7 cellular contexts compared by ENCODE assay signal in genomic region chr6:148166339-148166949, GRCh38.
DNase-seq lines count a peak whose midpoint lies in the region; ATAC-seq, FAIRE-seq and TF ChIP-seq lines count a peak whose summit lies in the region.

No MANE protein-coding gene starts in this region.

- H3K4me1 Mint-ChIP-seq in endodermal cell (no peaks in the 10 kb centered on the region), neural crest cell (no peaks in the 10 kb centered on the region)

- POLR2A ChIA-PET in PC-3 (lab: Charles Lee; ENCODE audit: unreplicated experiment): no interaction called here

- H3K36me3 Mint-ChIP-seq in endodermal cell (ENCODE audit: low read depth) (no peaks in the 10 kb centered on the region), neural crest cell (ENCODE audit: low read depth) (no peaks in the 10 kb centered on the region)

- 44 to 48% methylated on average over 5 of the region's 6 CpGs for WGBS in endodermal cell (ENCODE audit: insufficient coverage in 1 of 2, insufficient read length in 1 of 2), 2 experiments

- H3K9me3 ChIP-seq in PC-3 (ENCODE audit: low read length) (no peaks in the 10 kb centered on the region), endodermal cell (ENCODE audit: control insufficient read depth, low read length) (no peaks in the 10 kb centered on the region)

- intact Hi-C loops in PC-3 (cut with micrococcal nuclease): loop anchor here (1.0 kb wide), 1 partner anchor 775 kb away; no protein-coding TSS in a partner anchor

- BruUV-seq in PC-3 (replicated peaks; lab: Mats Ljungman, UMichigan): no TSS peak

- H3K9me3 Mint-ChIP-seq in endodermal cell: no peaks in the 10 kb centered on the region
- H3K9me3 Mint-ChIP-seq in neural crest cell: peaks cover 2% of the 10 kb centered on the region

- peak; percentile 56 for FAIRE-seq in G401.6 (lab: Jason Lieb, UNC)

- H3K9ac ChIP-seq in PC-3 (ENCODE audit: low read length) (no peak overlapping the region), endodermal cell (ENCODE audit: extremely low read depth, low read length, poor library complexity, severe bottlenecking) (no peak overlapping the region)

- CTCF ChIA-PET in PC-3 (lab: Charles Lee): interaction anchor here (0.6 to 1.2 kb wide), 2 partner anchors 658 to 784 kb away, joined by 3 to 7 read pairs; partner anchors contain the start of gene SAMD5

- H3F3A ChIP-seq in PC-3 (ENCODE audit: low read length, unreplicated experiment): no peaks in the 10 kb centered on the region

- no peaks in the 10 kb centered on the region for H4K20me1 ChIP-seq in PC-3 (ENCODE audit: low read length)

- DNase-seq in PC-3 (peak; percentile 70), endodermal cell (no peak), neural crest cell (ENCODE audit: low read depth, low spot score) (no peak)

- no peaks in the 10 kb centered on the region for H3K4me1 ChIP-seq in PC-3 (ENCODE audit: insufficient read depth, low read length)
- peaks cover 9% of the 10 kb centered on the region for H3K4me1 ChIP-seq in endodermal cell (ENCODE audit: control insufficient read depth, insufficient read depth, low read length)

- peak; percentile 73 for TF ChIP-seq CTCF in PC-3 (conservative IDR thresholded peaks at IDR 0.05; ENCODE audit: low read depth, low read length)
- peak; percentile 85 for TF ChIP-seq CTCF in endodermal cell (conservative IDR thresholded peaks at IDR 0.05)
- peak; percentile 83 for TF ChIP-seq CTCF in neural crest cell (conservative IDR thresholded peaks at IDR 0.05)

- H3K4me3 Mint-ChIP-seq in endodermal cell (no peak overlapping the region), neural crest cell (no peak overlapping the region)

- no peaks in the 10 kb centered on the region for H3K27me3 ChIP-seq in PC-3 (ENCODE audit: low read length)
- H3K27me3 ChIP-seq in endodermal cell (ENCODE audit: control insufficient read depth, insufficient read depth, low read length, poor library complexity, severe bottlenecking): no peaks in the 10 kb centered on the region

- no peaks in the 10 kb centered on the region for H3K36me3 ChIP-seq in PC-3 (ENCODE audit: low read depth, low read length)
- H3K36me3 ChIP-seq in endodermal cell (ENCODE audit: control insufficient read depth, insufficient read depth, low read length): no peaks in the 10 kb centered on the region

- no peak overlapping the region for H2AFZ ChIP-seq in PC-3 (ENCODE audit: low read length)

- H3K27me3 Mint-ChIP-seq in endodermal cell (ENCODE audit: insufficient read depth) (no peaks in the 10 kb centered on the region), neural crest cell (ENCODE audit: low read depth) (no peaks in the 10 kb centered on the region)

- no peaks in the 10 kb centered on the region for H3K9me2 ChIP-seq in PC-3 (replicated peaks; ENCODE audit: low read length)

- H3K27ac ChIP-seq in PC-3 (ENCODE audit: low read length) (no peak overlapping the region), endodermal cell (ENCODE audit: low read depth, low read length) (no peak overlapping the region)

- H3K4me3 ChIP-seq in PC-3 (ENCODE audit: low read length): no peak overlapping the region
- no peak overlapping the region for H3K4me3 ChIP-seq in endodermal cell (ENCODE audit: low read length)

- no peaks in the 10 kb centered on the region for H3K79me2 ChIP-seq in PC-3 (ENCODE audit: low read length)

- no peak overlapping the region for H3K4me2 ChIP-seq in PC-3 (ENCODE audit: low read length)

- no peak overlapping the region for H3K27ac Mint-ChIP-seq in endodermal cell
- no peak overlapping the region for H3K27ac Mint-ChIP-seq in neural crest cell (ENCODE audit: unreplicated experiment)

- ATAC-seq in HG03354 (IDR thresholded peaks at IDR 0.05; ENCODE audit: poor library complexity, severe bottlenecking, unreplicated experiment) (peak; percentile 66), PC-3 (peak; percentile 38; the same call in 1 of the 2 replicates), GM18520 (IDR thresholded peaks at IDR 0.05; ENCODE audit: unreplicated experiment) (no peak), HG03521 (IDR thresholded peaks at IDR 0.05; ENCODE audit: unreplicated experiment) (no peak)

Comparison
In these comparisons a context has a peak if more than half of its experiments do, and no peak if none do; other contexts are left out.
1. ATAC-seq: peak in HG03354 (single experiment) and PC-3 (single experiment); none in GM18520 (single experiment) and HG03521 (single experiment).
2. Peak in every context shown above with its lines, with median percentiles within 50 percentile points of each other: CTCF ChIP-seq.